Comparison of ENCODE assay signal across 8 cellular contexts in genomic region chr20:3932277-3933073, GRCh38. TPM values are rescaled to one million over a fixed set of nuclear protein-coding genes. Genes with fewer than 3 reads are reported as not detected.
A peak's percentile ranks its signal among the peaks of the same experiment; 100 is the strongest.
DNase-seq lines count a peak whose midpoint lies in the region; ATAC-seq and TF ChIP-seq lines count a peak whose summit lies in the region.

No MANE protein-coding gene starts in this region.

- peak in 1 of 2 donors; percentile 55 for ATAC-seq in right cardiac atrium
- ATAC-seq in GM18870 (IDR thresholded peaks at IDR 0.05; ENCODE audit: unreplicated experiment), result no peak
- ATAC-seq in HG03457 (IDR thresholded peaks at IDR 0.05; ENCODE audit: unreplicated experiment), result no peak

- no TSS peak for BruUV-seq in Caco-2 (replicated peaks; lab: Mats Ljungman, UMichigan)

- peaks cover 30% of the 10 kb centered on the region for H3K4me1 Mint-ChIP-seq in activated T-helper 1 cell treated with anti-CD3 and anti-CD28 coated beads, Interleukin-12 subunit alpha, Interleukin-12 subunit beta, Interleukin-2, Interleukin-4 antibody, amounts not matched to agents 30 ng/mL and 10 ng/mL and 1 ng/mL, durations not matched to agents 14 hours and 24 hours and 36 hours (ENCODE audit: low read depth)
- no peaks in the 10 kb centered on the region for H3K4me1 Mint-ChIP-seq in Caco-2 (ENCODE audit: low read depth, unreplicated experiment)

- H3K4me3 ChIP-seq in right cardiac atrium (ENCODE audit: low read length), result peak overlapping the region; percentile 63
- H3K4me3 ChIP-seq in stomach smooth muscle (ENCODE audit: low read length in 2 of 2), result peak overlapping the region; percentile 77 to 80
- no peak overlapping the region for H3K4me3 ChIP-seq in Caco-2 (ENCODE audit: low read depth, low read length)

- POLR2A ChIA-PET in Caco-2 (lab: Charles Lee), result interaction anchor here (0.6 to 0.7 kb wide), 2 partner anchors 37 to 1301 kb away, joined by 3 to 12 read pairs; no protein-coding TSS in a partner anchor

- peak; percentile 28 for DNase-seq in NCI-H2171 treated with DMSO at 0.1 percent for 48 hours (lab: John Stamatoyannopoulos, UW)
- DNase-seq in NCI-H2171 (lab: John Stamatoyannopoulos, UW), result no peak
- no peak for DNase-seq in activated T-helper 1 cell treated with anti-CD3 and anti-CD28 coated beads, Interleukin-12 subunit alpha, Interleukin-12 subunit beta, Interleukin-2, Interleukin-4 antibody, amounts not matched to agents 30 ng/mL and 10 ng/mL and 1 ng/mL, durations not matched to agents 14 hours and 24 hours and 36 hours (ENCODE audit: low spot score)
- no peak for DNase-seq in right cardiac atrium
- DNase-seq in Caco-2, result no peak

- no peak for TF ChIP-seq CTCF in Caco-2 (IDR thresholded peaks at IDR 0.05; ENCODE audit: insufficient read depth in 1 of 2, low read depth in 1 of 2, low read length in 1 of 2, severe bottlenecking in 1 of 2, unreplicated experiment in 1 of 2)

- peaks cover under 1% of the 10 kb centered on the region for H3K9me3 Mint-ChIP-seq in activated T-helper 1 cell treated with anti-CD3 and anti-CD28 coated beads, Interleukin-12 subunit alpha, Interleukin-12 subunit beta, Interleukin-2, Interleukin-4 antibody, amounts not matched to agents 30 ng/mL and 10 ng/mL and 1 ng/mL, durations not matched to agents 14 hours and 24 hours and 36 hours
- no peaks in the 10 kb centered on the region for H3K9me3 Mint-ChIP-seq in Caco-2 (ENCODE audit: unreplicated experiment)

- H3K4me3 Mint-ChIP-seq in activated T-helper 1 cell treated with anti-CD3 and anti-CD28 coated beads, Interleukin-12 subunit alpha, Interleukin-12 subunit beta, Interleukin-2, Interleukin-4 antibody, amounts not matched to agents 30 ng/mL and 10 ng/mL and 1 ng/mL, durations not matched to agents 14 hours and 24 hours and 36 hours, result peak overlapping the region; percentile 26
- no peak overlapping the region for H3K4me3 Mint-ChIP-seq in Caco-2 (ENCODE audit: unreplicated experiment)

- H3K36me3 ChIP-seq in stomach smooth muscle (ENCODE audit: control insufficient read depth in 2 of 2, insufficient read depth in 2 of 2, low read length in 2 of 2), result peaks cover 0 to 2% of the 10 kb centered on the region in 2 donors
- H3K36me3 ChIP-seq in Caco-2 (ENCODE audit: control insufficient read depth, insufficient read depth, low read length), result no peaks in the 10 kb centered on the region

- H3K9ac ChIP-seq in stomach smooth muscle (ENCODE audit: low read length in 2 of 2), result peak overlapping the region; percentile 55 to 62

- H3K27ac ChIP-seq in right cardiac atrium (ENCODE audit: low read length), result peak overlapping the region; percentile 84
- H3K27ac ChIP-seq in stomach smooth muscle (ENCODE audit: low read length), result peak overlapping the region; percentile 31

- peaks cover 19% of the 10 kb centered on the region for H3K36me3 Mint-ChIP-seq in activated T-helper 1 cell treated with anti-CD3 and anti-CD28 coated beads, Interleukin-12 subunit alpha, Interleukin-12 subunit beta, Interleukin-2, Interleukin-4 antibody, amounts not matched to agents 30 ng/mL and 10 ng/mL and 1 ng/mL, durations not matched to agents 14 hours and 24 hours and 36 hours (ENCODE audit: low read depth)
- H3K36me3 Mint-ChIP-seq in Caco-2 (ENCODE audit: insufficient read depth, unreplicated experiment), result peaks cover 40% of the 10 kb centered on the region

- peak overlapping the region; percentile 44 for H3K27ac Mint-ChIP-seq in activated T-helper 1 cell treated with anti-CD3 and anti-CD28 coated beads, Interleukin-12 subunit alpha, Interleukin-12 subunit beta, Interleukin-2, Interleukin-4 antibody, amounts not matched to agents 30 ng/mL and 10 ng/mL and 1 ng/mL, durations not matched to agents 14 hours and 24 hours and 36 hours
- no peak overlapping the region for H3K27ac Mint-ChIP-seq in Caco-2 (ENCODE audit: unreplicated experiment)

- H3K27me3 ChIP-seq in right cardiac atrium (ENCODE audit: control insufficient read depth, insufficient read depth) (no peaks in the 10 kb centered on the region), stomach smooth muscle (ENCODE audit: control insufficient read depth in 1 of 2, insufficient read depth in 2 of 2, low read length in 2 of 2) (no peaks in the 10 kb centered on the region), Caco-2 (replicated peaks; ENCODE audit: control insufficient read depth, insufficient read depth, low read length) (no peaks in the 10 kb centered on the region)

- no peaks in the 10 kb centered on the region for H3K27me3 Mint-ChIP-seq in activated T-helper 1 cell treated with anti-CD3 and anti-CD28 coated beads, Interleukin-12 subunit alpha, Interleukin-12 subunit beta, Interleukin-2, Interleukin-4 antibody, amounts not matched to agents 30 ng/mL and 10 ng/mL and 1 ng/mL, durations not matched to agents 14 hours and 24 hours and 36 hours (ENCODE audit: insufficient read depth)
- H3K27me3 Mint-ChIP-seq in Caco-2 (ENCODE audit: insufficient read depth, unreplicated experiment), result no peaks in the 10 kb centered on the region

- peaks cover 25% of the 10 kb centered on the region for H3K4me1 ChIP-seq in right cardiac atrium (ENCODE audit: control insufficient read depth, insufficient read depth, low read length)
- H3K4me1 ChIP-seq in stomach smooth muscle (ENCODE audit: control insufficient read depth, insufficient read depth, low read length), result peaks cover 43% of the 10 kb centered on the region
- no peaks in the 10 kb centered on the region for H3K4me1 ChIP-seq in Caco-2

- CTCF ChIA-PET in Caco-2 (lab: Charles Lee), result no interaction called here

- WGBS in right cardiac atrium, result 34% methylated on average over 10 of the region's 10 CpGs

- no peaks in the 10 kb centered on the region for H3K9me3 ChIP-seq in right cardiac atrium (ENCODE audit: control insufficient read depth, low read length)
- no peaks in the 10 kb centered on the region for H3K9me3 ChIP-seq in stomach smooth muscle (ENCODE audit: control insufficient read depth in 2 of 2, low read length in 2 of 2)
- no peaks in the 10 kb centered on the region for H3K9me3 ChIP-seq in Caco-2

- intact Hi-C loops in activated T-helper 1 cell treated with anti-CD3 and anti-CD28 coated beads, Interleukin-12 subunit alpha, Interleukin-12 subunit beta, Interleukin-2, Interleukin-4 antibody, amounts not matched to agents 30 ng/mL and 10 ng/mL and 1 ng/mL, durations not matched to agents 14 hours and 24 hours and 36 hours (cut with micrococcal nuclease), result loop anchor here (2.0 kb wide), 1 partner anchor 48 kb away; no protein-coding TSS in a partner anchor
- intact Hi-C loops in right cardiac atrium (cut with DNase I) (no loop called here), Caco-2 (cut with micrococcal nuclease; ENCODE audit: unreplicated experiment) (no loop called here)

RNA-seq across cellular contexts. Expression of gene PANK2, which starts 43.3 kb away (rescaled TPM):
- total RNA-seq in activated T-helper 1 cell treated with anti-CD3 and anti-CD28 coated beads, Interleukin-12 subunit alpha, Interleukin-12 subunit beta, Interleukin-2, Interleukin-4 antibody, amounts not matched to agents 30 ng/mL and 10 ng/mL and 1 ng/mL, durations not matched to agents 14 hours and 24 hours and 36 hours, result 51.4 and 54.6 TPM in 2 replicates
- total RNA-seq in right cardiac atrium, result 10 to 100 TPM; 22.1 to 24.4 (median 23.2) TPM
- 16.2 TPM for polyA plus RNA-seq in right cardiac atrium
- 55.8 and 58.3 TPM in 2 replicates for total RNA-seq in Caco-2 (2022)
